ENCODE assay signal across 9 cellular contexts in genomic region chr1:54054438-54054749, GRCh38. TPM values are rescaled to one million over a fixed set of nuclear protein-coding genes. Genes with fewer than 3 reads are reported as not detected.
DNase-seq lines count a peak whose midpoint lies in the region; ATAC-seq and TF ChIP-seq lines count a peak whose summit lies in the region.
"Had no signal": no experiment of that assay in that cellular context is flagged by ENCODE, and none has a peak within 500 bp of the region (broad histone marks: within the 10 kb centered on the region; RNA-seq: fewer than 3 reads in every experiment).

No MANE protein-coding gene starts in this region.

- no peaks in the 10 kb centered on the region for H3K27me3 ChIP-seq in Panc1 (ENCODE audit: control insufficient read depth, insufficient read depth, low read length)
- H3K27me3 ChIP-seq in stomach smooth muscle (ENCODE audit: control insufficient read depth in 1 of 2, insufficient read depth in 2 of 2, low read length in 2 of 2) = no peaks in the 10 kb centered on the region

- no peak for ATAC-seq in Panc1
- ATAC-seq in GM21423 (IDR thresholded peaks at IDR 0.05; ENCODE audit: unreplicated experiment) = no peak
- ATAC-seq in HG03565 (IDR thresholded peaks at IDR 0.05; ENCODE audit: unreplicated experiment) = no peak

- H3K27ac ChIP-seq in Panc1 (ENCODE audit: low read length) = peak overlapping the region; percentile 92
- no peak overlapping the region for H3K27ac ChIP-seq in stomach smooth muscle (ENCODE audit: low read length)

- TF ChIP-seq CTCF in Panc1 (IDR thresholded peaks at IDR 0.05) = peak; percentile 28; the same call in 1 of the 2 replicates
- TF ChIP-seq CTCF in fibroblast of mammary gland (conservative IDR thresholded peaks at IDR 0.05; ENCODE audit: control insufficient read depth, insufficient read depth, low read depth, low read length) = no peak

- POLR2A ChIA-PET in Panc1 (lab: Charles Lee) = no interaction called here

- CTCF ChIA-PET in Panc1 (lab: Charles Lee) = no interaction called here

- peak overlapping the region; percentile 90 to 96 for H3K4me3 ChIP-seq in Panc1 (ENCODE audit: low read depth in 2 of 2, low read length in 2 of 2)
- H3K4me3 ChIP-seq in fibroblast of mammary gland (ENCODE audit: control insufficient read depth, low read depth, low read length) = peak overlapping the region; percentile 68
- H3K4me3 ChIP-seq in stomach smooth muscle (ENCODE audit: low read length in 2 of 2) = peak overlapping the region; percentile 93 to 100

- H3K36me3 ChIP-seq in Panc1 (ENCODE audit: control insufficient read depth, insufficient read depth, low read length) (no peaks in the 10 kb centered on the region; the same call in 1 of the 2 replicates), stomach smooth muscle (ENCODE audit: control insufficient read depth in 2 of 2, insufficient read depth in 2 of 2, low read length in 2 of 2) (peaks cover 0 to 3% of the 10 kb centered on the region in 2 donors)

- in situ Hi-C loops in Panc1 (cut with HindIII; ENCODE audit: low pct_unique_long_range_greater_than_20kb, low sequenced_read_pairs) = no loop called here

- H3K9ac ChIP-seq in stomach smooth muscle (ENCODE audit: low read length in 2 of 2) = peak overlapping the region; percentile 91 to 100

- no TSS peak for BruUV-seq in Panc1 (replicated peaks; lab: Mats Ljungman, UMichigan)

- H3K9me3 ChIP-seq in Panc1 (ENCODE audit: control insufficient read depth, insufficient read depth, low read depth, low read length) (no peaks in the 10 kb centered on the region), stomach smooth muscle (ENCODE audit: control insufficient read depth in 2 of 2, low read length in 2 of 2) (no peaks in the 10 kb centered on the region)

- H3K4me1 ChIP-seq in Panc1 (ENCODE audit: control insufficient read depth, insufficient read depth, low read length) (peaks cover 12% of the 10 kb centered on the region), stomach smooth muscle (ENCODE audit: control insufficient read depth, insufficient read depth, low read length) (peaks cover 24% of the 10 kb centered on the region)

- intact Hi-C loops in Panc1 (cut with micrococcal nuclease; ENCODE audit: unreplicated experiment) = no loop called here

- DNase-seq in NCI-H82 (lab: John Stamatoyannopoulos, UW) (peak; percentile 34), NCI-H82 treated with DMSO at 0.1 percent for 48 hours (lab: John Stamatoyannopoulos, UW; ENCODE audit: unreplicated experiment) (no peak), Panc1 (ENCODE audit: low read depth, low spot score) (no peak), fibroblast of mammary gland (ENCODE audit: low read depth) (no peak), ecto neural progenitor cell (ENCODE audit: low spot score) (no peak)
- DNase-seq: T1000 had no signal

RNA-seq across cellular contexts. Expression of gene TCEANC2, which starts 1.0 kb away (rescaled TPM):
- total RNA-seq in Panc1 (2021; ENCODE audit: unreplicated experiment) = 5.1 TPM
- 2.5 TPM for polyA plus RNA-seq in Panc1 (2012; ENCODE audit: insufficient read length)

RNA-seq across cellular contexts. Expression of gene TMEM59, which starts 1.4 kb away (rescaled TPM):
- 174 TPM for total RNA-seq in Panc1 (2021; ENCODE audit: unreplicated experiment)
- polyA plus RNA-seq in Panc1 (2012; ENCODE audit: insufficient read length) = 123 TPM

RNA-seq across cellular contexts. Expression of gene LDLRAD1, which starts 36.4 kb away (rescaled TPM):
- total RNA-seq in Panc1 (2021; ENCODE audit: unreplicated experiment) = not detected
- not detected for polyA plus RNA-seq in Panc1 (2012; ENCODE audit: insufficient read length)
